10 cellular contexts compared by ENCODE assay signal in the genomic region with DNA sequence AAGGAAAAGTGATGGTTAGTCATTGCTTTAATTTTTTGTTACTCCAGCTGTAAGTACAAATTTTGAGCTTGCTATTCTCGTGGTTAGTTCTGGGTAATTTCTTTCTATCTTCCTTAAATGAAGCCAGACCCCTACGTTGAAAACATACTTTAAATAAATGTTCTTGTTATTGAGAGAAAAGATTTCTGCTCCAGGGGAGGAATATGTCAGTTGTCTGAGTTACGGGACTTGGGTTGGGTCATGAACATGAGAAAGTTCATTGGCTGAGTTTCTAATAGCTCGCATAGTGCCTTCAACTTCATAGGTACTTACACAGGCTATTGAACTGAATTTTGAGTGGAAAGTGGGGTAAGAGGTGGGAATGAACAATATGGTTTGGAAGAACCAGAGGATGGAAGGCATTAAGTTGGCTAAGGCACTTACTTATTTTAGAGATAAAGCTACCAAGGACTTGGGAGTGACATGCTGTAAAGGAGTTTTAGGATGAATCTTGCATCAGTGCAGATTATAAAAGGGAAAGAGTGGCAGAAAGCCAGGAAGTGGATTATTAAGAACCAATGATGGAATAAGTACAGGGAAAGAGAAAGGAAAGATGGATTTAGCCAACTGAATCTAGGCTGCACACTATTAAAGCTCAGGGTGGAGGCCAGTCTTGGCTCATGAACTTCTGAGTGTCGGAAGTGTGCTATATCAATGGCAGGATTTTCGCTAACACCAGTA. TPM values are rescaled to one million over a fixed set of nuclear protein-coding genes. Genes with fewer than 3 reads are reported as not detected.
DNase-seq lines count a peak whose midpoint lies in the region; ATAC-seq and TF ChIP-seq lines count a peak whose summit lies in the region.
"Had no signal": no experiment of that assay in that cellular context is flagged by ENCODE, and none has a peak within 500 bp of the region (broad histone marks: within the 10 kb centered on the region; RNA-seq: fewer than 3 reads in every experiment).

No MANE protein-coding gene starts in this region.

- H3K4me3 ChIP-seq in astrocyte of the spinal cord (ENCODE audit: low read depth, low read length) (peak overlapping the region; percentile 65), right lobe of liver (peak overlapping the region; percentile 74 to 96 (median 87))

- ATAC-seq in right lobe of liver (no peak), HG02763 (IDR thresholded peaks at IDR 0.05; ENCODE audit: unreplicated experiment) (no peak)
- ATAC-seq: sciatic nerve had no signal

- intact Hi-C loops in right lobe of liver (cut with DNase I), result no loop called here

- 59% methylated on average over 4 of the region's 6 CpGs for WGBS in right lobe of liver (ENCODE audit: insufficient coverage, low coverage, low lambda C conversion rate, missing lambda C conversion rate)

- DNase-seq in HCEC 1CT (peak; percentile 28), astrocyte of the spinal cord (ENCODE audit: low read depth, low spot score) (no peak), right lobe of liver (no peak), NCI-H526 (lab: John Stamatoyannopoulos, UW) (no peak), LoVo (ENCODE audit: low spot score) (no peak), NCI-H2029 treated with DMSO at 0.1 percent for 48 hours (lab: John Stamatoyannopoulos, UW) (no peak)

- H3K36me3 ChIP-seq in right lobe of liver, result peaks cover 4 to 49% (median 21%) of the 10 kb centered on the region in 4 donors

- no peaks in the 10 kb centered on the region for H3K27me3 ChIP-seq in right lobe of liver

- H3K9me3 ChIP-seq in right lobe of liver, result no peaks in the 10 kb centered on the region

- no peak for TF ChIP-seq POLR2A in right lobe of liver (IDR thresholded peaks at IDR 0.05)

- H3K27ac ChIP-seq in 22Rv1, result peak overlapping the region; percentile 87
- H3K27ac ChIP-seq in right lobe of liver, result no peak overlapping the region

- TF ChIP-seq CTCF in 22Rv1 (IDR thresholded peaks at IDR 0.05) (no peak), astrocyte of the spinal cord (IDR thresholded peaks at IDR 0.05; ENCODE audit: low read depth, low read length) (no peak), right lobe of liver (IDR thresholded peaks at IDR 0.05) (no peak)

- H3K4me1 ChIP-seq in right lobe of liver, result peaks cover 0 to 14% (median 3%) of the 10 kb centered on the region in 4 donors

- in situ Hi-C loops in astrocyte of the spinal cord (cut with HindIII; ENCODE audit: low sequenced_read_pairs), result no loop called here

RNA-seq across cellular contexts. Expression of gene RPSA, which starts 1.4 kb away (rescaled TPM):
- 100 to 1,000 TPM; 209 to 448 (median 268) TPM for total RNA-seq in right lobe of liver

RNA-seq across cellular contexts. Expression of gene SLC25A38, which starts 24.8 kb away (rescaled TPM):
- 10 to 100 TPM; 20.9 to 36.7 (median 23.6) TPM for total RNA-seq in right lobe of liver

RNA-seq across cellular contexts. Expression of gene MOBP, which starts 59.5 kb away (rescaled TPM):
- total RNA-seq in right lobe of liver, result not detected
- total RNA-seq: activated CD8-positive, alpha-beta memory T cell treated with anti-CD3 and anti-CD28 coated beads for 36 hours had no signal
